Comparison of ENCODE assay signal across 1 cellular context in genomic region chr21:35183389-35183788, GRCh38.
DNase-seq lines count a peak whose midpoint lies in the region; FAIRE-seq and TF ChIP-seq lines count a peak whose summit lies in the region.
"Not testable (repeated sequence)": the region's sequence is repeated elsewhere in the genome, so short reads cannot be mapped to it uniquely, and the experiment has no call there.

No MANE protein-coding gene starts in this region.

- H3K4me3 Mint-ChIP-seq in astrocyte (ENCODE audit: unreplicated experiment), result not testable (repeated sequence)

- H3K27ac Mint-ChIP-seq in astrocyte (ENCODE audit: unreplicated experiment), result peak overlapping the region; percentile 23

- H3K79me2 ChIP-seq in astrocyte (ENCODE audit: insufficient read depth, low read length), result not testable (repeated sequence)

- TF ChIP-seq CTCF in astrocyte (IDR thresholded peaks at IDR 0.05; ENCODE audit: insufficient read depth, low read depth, low read length), result not testable (repeated sequence)

- not testable (repeated sequence) for H3K4me1 ChIP-seq in astrocyte (ENCODE audit: insufficient read depth, low read length)

- not testable (repeated sequence) for H3K9me3 Mint-ChIP-seq in astrocyte (ENCODE audit: unreplicated experiment)

- not testable (repeated sequence) for H3K9me3 ChIP-seq in astrocyte (ENCODE audit: insufficient read depth, low read depth, low read length)

- not testable (repeated sequence) for H3K27me3 ChIP-seq in astrocyte (ENCODE audit: insufficient read depth, low read length)

- not testable (repeated sequence) for H3K27ac ChIP-seq in astrocyte (ENCODE audit: low read depth, low read length)

- not testable (repeated sequence) for H3K4me2 ChIP-seq in astrocyte (ENCODE audit: low read length)

- H4K20me1 ChIP-seq in astrocyte (ENCODE audit: insufficient read depth, low read length), result not testable (repeated sequence)

- not testable (repeated sequence) for FAIRE-seq in astrocyte (lab: Jason Lieb, UNC)

- not testable (repeated sequence) for H3K4me3 ChIP-seq in astrocyte (ENCODE audit: insufficient read depth, low read depth, low read length)

- H3K36me3 Mint-ChIP-seq in astrocyte (ENCODE audit: low read depth, unreplicated experiment), result not testable (repeated sequence)

- H2AFZ ChIP-seq in astrocyte (ENCODE audit: low read depth, low read length), result not testable (repeated sequence)

- H3K36me3 ChIP-seq in astrocyte (ENCODE audit: insufficient read depth, low read length), result not testable (repeated sequence)

- H3K27me3 Mint-ChIP-seq in astrocyte (ENCODE audit: low read depth, unreplicated experiment), result not testable (repeated sequence)

- H3K9ac ChIP-seq in astrocyte (ENCODE audit: low read length), result not testable (repeated sequence)

- peaks cover 21% of the 10 kb centered on the region for H3K4me1 Mint-ChIP-seq in astrocyte (ENCODE audit: low read depth, unreplicated experiment)

- not testable (repeated sequence) for DNase-seq in astrocyte (ENCODE audit: low read depth)
